In the genomic region with DNA sequence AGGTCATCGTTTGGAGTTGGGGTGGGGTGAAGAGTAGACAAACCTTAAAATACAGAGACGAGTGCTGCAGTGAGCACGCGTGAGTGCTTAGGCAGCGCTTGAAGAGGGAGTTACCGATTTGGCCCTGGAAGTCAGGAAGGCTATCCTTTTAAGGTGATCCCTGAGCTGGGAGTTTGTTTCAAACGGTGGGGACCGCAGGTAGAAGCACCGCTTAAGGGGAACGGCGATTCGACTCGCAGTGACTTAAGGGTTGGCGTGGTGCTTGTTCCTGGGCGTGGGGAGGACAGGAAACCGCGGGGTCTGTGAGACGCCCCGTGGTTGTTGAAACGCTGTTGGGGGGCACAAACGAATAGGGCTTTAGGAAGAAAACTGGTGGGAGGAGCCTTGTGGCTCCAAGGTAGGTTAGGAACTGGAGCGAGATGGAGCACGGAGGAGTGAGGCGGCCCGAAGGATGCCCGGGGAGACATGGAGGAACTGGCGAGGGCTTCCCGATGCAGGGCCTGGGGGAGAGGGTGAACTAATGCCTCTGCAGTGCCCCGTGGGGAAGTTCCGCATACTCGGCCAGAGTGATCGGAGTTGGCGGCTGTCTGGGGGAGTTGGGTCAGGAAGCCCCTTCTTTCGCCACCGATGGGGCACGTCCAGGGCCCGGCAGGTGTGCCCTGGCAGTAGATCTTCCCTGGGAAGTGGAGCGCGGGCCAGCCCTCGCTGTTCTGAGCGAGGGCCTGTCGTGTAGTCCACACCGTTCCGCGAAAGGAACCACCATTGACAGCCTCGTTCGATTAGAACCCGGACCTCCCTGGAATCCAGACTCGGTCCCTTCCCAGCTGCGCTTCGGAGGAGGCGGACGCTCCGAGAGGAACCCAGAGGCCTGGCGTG, we compare ENCODE assay signal across 8 cellular contexts. TPM values are rescaled to one million over a fixed set of nuclear protein-coding genes. Genes with fewer than 3 reads are reported as not detected.
DNase-seq lines count a peak whose midpoint lies in the region; ATAC-seq and TF ChIP-seq lines count a peak whose summit lies in the region.

No MANE protein-coding gene starts in this region.

- peaks cover 36% of the 10 kb centered on the region for H3K4me1 ChIP-seq in CD4-positive, CD25-positive, alpha-beta regulatory T cell (ENCODE audit: control insufficient read depth, insufficient read depth, low read length, poor library complexity, severe bottlenecking)
- H3K4me1 ChIP-seq in vagina = peaks cover 19% of the 10 kb centered on the region

- H3K9me3 Mint-ChIP-seq in CD4-positive, CD25-positive, alpha-beta regulatory T cell = peaks cover 0 to 9% (median 3%) of the 10 kb centered on the region in 7 donors
- H3K9me3 Mint-ChIP-seq in activated CD4-positive, alpha-beta memory T cell treated with anti-CD3 and anti-CD28 coated beads for 36 hours = peaks cover 12% of the 10 kb centered on the region
- H3K9me3 Mint-ChIP-seq in naive thymus-derived CD8-positive, alpha-beta T cell = peaks cover 0 to 10% (median 0%) of the 10 kb centered on the region in 9 donors

- ATAC-seq in CD4-positive, CD25-positive, alpha-beta regulatory T cell (ENCODE audit: low read depth in 2 of 2) = no peak
- ATAC-seq in HG03378 (IDR thresholded peaks at IDR 0.05; ENCODE audit: unreplicated experiment) (peak; percentile 16), HG02798 (IDR thresholded peaks at IDR 0.05; ENCODE audit: poor library complexity, unreplicated experiment) (no peak)
- ATAC-seq in naive thymus-derived CD8-positive, alpha-beta T cell = peak; percentile 2 to 9

- no peak for TF ChIP-seq CTCF in vagina (IDR thresholded peaks at IDR 0.05)

- peak overlapping the region; percentile 91 to 99 (median 98) for H3K4me3 Mint-ChIP-seq in CD4-positive, CD25-positive, alpha-beta regulatory T cell
- H3K4me3 Mint-ChIP-seq in activated CD4-positive, alpha-beta memory T cell treated with anti-CD3 and anti-CD28 coated beads for 36 hours = peak overlapping the region; percentile 70
- peak overlapping the region; percentile 88 to 98 (median 92) for H3K4me3 Mint-ChIP-seq in naive thymus-derived CD8-positive, alpha-beta T cell

- peak overlapping the region; percentile 81 to 96 (median 82) for H3K27ac Mint-ChIP-seq in CD4-positive, CD25-positive, alpha-beta regulatory T cell
- H3K27ac Mint-ChIP-seq in activated CD4-positive, alpha-beta memory T cell treated with anti-CD3 and anti-CD28 coated beads for 36 hours = peak overlapping the region; percentile 3
- peak overlapping the region; percentile 63 to 96 (median 91) for H3K27ac Mint-ChIP-seq in naive thymus-derived CD8-positive, alpha-beta T cell

- H3K36me3 Mint-ChIP-seq in CD4-positive, CD25-positive, alpha-beta regulatory T cell = no peaks in the 10 kb centered on the region
- H3K36me3 Mint-ChIP-seq in activated CD4-positive, alpha-beta memory T cell treated with anti-CD3 and anti-CD28 coated beads for 36 hours = peaks cover 10% of the 10 kb centered on the region
- no peaks in the 10 kb centered on the region for H3K36me3 Mint-ChIP-seq in naive thymus-derived CD8-positive, alpha-beta T cell

- H3K4me3 ChIP-seq in CD4-positive, CD25-positive, alpha-beta regulatory T cell (ENCODE audit: low read depth, low read length) = peak overlapping the region; percentile 46
- peak overlapping the region; percentile 52 to 56 for H3K4me3 ChIP-seq in vagina

- peak; percentile 18 to 49 (median 27) for DNase-seq in CD4-positive, CD25-positive, alpha-beta regulatory T cell
- peak; percentile 34 for DNase-seq in activated CD4-positive, alpha-beta memory T cell treated with anti-CD3 and anti-CD28 coated beads for 36 hours
- DNase-seq in erythroblast (lab: John Stamatoyannopoulos, UW) = peak; percentile 55 to 66
- peak; percentile 6 to 74 (median 36) for DNase-seq in naive thymus-derived CD8-positive, alpha-beta T cell
- DNase-seq in vagina (ENCODE audit: extremely low spot score in 2 of 2) = peak in 1 of 2 donors; percentile 89
- no peak for DNase-seq in COLO829 (ENCODE audit: low spot score)

- peaks cover 2% of the 10 kb centered on the region for H3K27me3 ChIP-seq in CD4-positive, CD25-positive, alpha-beta regulatory T cell (ENCODE audit: control insufficient read depth, insufficient read depth, low read length)
- no peaks in the 10 kb centered on the region for H3K27me3 ChIP-seq in vagina

- H3K9me3 ChIP-seq in CD4-positive, CD25-positive, alpha-beta regulatory T cell (ENCODE audit: control insufficient read depth in 2 of 2, low read length in 2 of 2) = peaks cover 0 to 5% of the 10 kb centered on the region in 2 experiments
- H3K9me3 ChIP-seq in vagina = no peaks in the 10 kb centered on the region

- peaks cover 24 to 39% (median 32%) of the 10 kb centered on the region in 4 donors for H3K4me1 Mint-ChIP-seq in CD4-positive, CD25-positive, alpha-beta regulatory T cell
- H3K4me1 Mint-ChIP-seq in activated CD4-positive, alpha-beta memory T cell treated with anti-CD3 and anti-CD28 coated beads for 36 hours (ENCODE audit: low read depth) = peaks cover 44% of the 10 kb centered on the region
- peaks cover 27 to 40% (median 37%) of the 10 kb centered on the region in 4 donors for H3K4me1 Mint-ChIP-seq in naive thymus-derived CD8-positive, alpha-beta T cell

- peak overlapping the region; percentile 16 for H3K27ac ChIP-seq in CD4-positive, CD25-positive, alpha-beta regulatory T cell (ENCODE audit: insufficient read depth, low read length, poor library complexity, severe bottlenecking)
- H3K27ac ChIP-seq in vagina = peak overlapping the region; percentile 81

- POLR2A ChIA-PET in activated CD4-positive, alpha-beta memory T cell treated with anti-CD3 and anti-CD28 coated beads for 36 hours (lab: Charles Lee) = no interaction called here
- POLR2A ChIA-PET in naive thymus-derived CD8-positive, alpha-beta T cell (lab: Charles Lee) = interaction anchor here (0.6 to 2.3 kb wide), 5 partner anchors 36 to 639 kb away, joined by 3 to 9 read pairs (median 4); partner anchors contain the start of gene ECI2

- no peaks in the 10 kb centered on the region for H3K36me3 ChIP-seq in CD4-positive, CD25-positive, alpha-beta regulatory T cell (ENCODE audit: control insufficient read depth, insufficient read depth, low read length)
- no peaks in the 10 kb centered on the region for H3K36me3 ChIP-seq in vagina

- intact Hi-C loops in activated CD4-positive, alpha-beta memory T cell treated with anti-CD3 and anti-CD28 coated beads for 36 hours (cut with micrococcal nuclease) = loop anchor here (5.0 to 10.0 kb wide), 4 partner anchors 490 to 1658 kb away; partner anchors contain the start of genes BPHL, ECI2, FARS2 and LYRM4
- intact Hi-C loops in vagina (cut with DNase I) = loop anchor here (10.0 kb wide), 1 partner anchor 110 kb away; no protein-coding TSS in a partner anchor

- CTCF ChIA-PET in activated CD4-positive, alpha-beta memory T cell treated with anti-CD3 and anti-CD28 coated beads for 36 hours (lab: Charles Lee) = no interaction called here

- TF ChIP-seq POLR2A in erythroblast (IDR thresholded peaks at IDR 0.05; ENCODE audit: low read length) = peak; percentile 78
- no peak for TF ChIP-seq POLR2A in vagina (IDR thresholded peaks at IDR 0.05)

- peaks cover 37% of the 10 kb centered on the region for H3K27me3 Mint-ChIP-seq in CD4-positive, CD25-positive, alpha-beta regulatory T cell
- peaks cover 10% of the 10 kb centered on the region for H3K27me3 Mint-ChIP-seq in activated CD4-positive, alpha-beta memory T cell treated with anti-CD3 and anti-CD28 coated beads for 36 hours
- H3K27me3 Mint-ChIP-seq in naive thymus-derived CD8-positive, alpha-beta T cell = no peaks in the 10 kb centered on the region

RNA-seq across cellular contexts. Expression of gene CDYL, which starts 1.3 kb away (rescaled TPM):
- total RNA-seq in CD4-positive, CD25-positive, alpha-beta regulatory T cell = 27.0 TPM
- 1 to 10 TPM; 3.1 to 5.0 (median 4.0) TPM for polyA plus RNA-seq in CD4-positive, CD25-positive, alpha-beta regulatory T cell
- 10 to 100 TPM; 22.4 to 24.4 TPM for total RNA-seq in activated CD4-positive, alpha-beta memory T cell treated with anti-CD3 and anti-CD28 coated beads for 36 hours
- total RNA-seq in naive thymus-derived CD8-positive, alpha-beta T cell = 10 to 100 TPM; 47.8 to 49.3 TPM
- polyA plus RNA-seq in naive thymus-derived CD8-positive, alpha-beta T cell = 1 to 10 TPM; 5.6 to 6.1 (median 5.7) TPM
- total RNA-seq in vagina = 31.9 TPM

Comparison
In these comparisons a context has a peak if more than half of its experiments do, and no peak if none do; other contexts are left out.
1. ATAC-seq: peak in HG03378 (single experiment) and naive thymus-derived CD8-positive, alpha-beta T cell (2 of 2); none in CD4-positive, CD25-positive, alpha-beta regulatory T cell (0 of 2) and HG02798 (single experiment).
2. H3K27ac Mint-ChIP-seq: peak in every context shown above with its lines; median percentile 91 in naive thymus-derived CD8-positive, alpha-beta T cell; 82 in CD4-positive, CD25-positive, alpha-beta regulatory T cell; 3 in activated CD4-positive, alpha-beta memory T cell treated with anti-CD3 and anti-CD28 coated beads for 36 hours.
3. Peak in every context shown above with its lines, with median percentiles within 50 percentile points of each other: H3K4me3 Mint-ChIP-seq.